In genomic region chr6:93304514-93304913, GRCh38 we compare ENCODE assay signal across 1 cellular context.
TF ChIP-seq lines count a peak whose summit lies in the region.

No MANE protein-coding gene starts in this region.

TF ChIP-seq in GM23338, 12 proteins besides CTCF, POLR2A, EP300 and RAD21 (continued from another document):
- TF ChIP-seq REST (IDR thresholded peaks at IDR 0.05; ENCODE audit: unreplicated experiment) (no peak), EZH2 (IDR thresholded peaks at IDR 0.05; ENCODE audit: low read depth, unreplicated experiment) (no peak), ZNF114 (CRISPR knock-in tag; IDR thresholded peaks at IDR 0.05) (no peak), ZNF462 (CRISPR knock-in tag; IDR thresholded peaks at IDR 0.05) (no peak), CREB1 (CRISPR knock-in tag; IDR thresholded peaks at IDR 0.05; ENCODE audit: low read depth) (no peak)
